Comparison of ENCODE assay signal across 8 cellular contexts in the genomic region with DNA sequence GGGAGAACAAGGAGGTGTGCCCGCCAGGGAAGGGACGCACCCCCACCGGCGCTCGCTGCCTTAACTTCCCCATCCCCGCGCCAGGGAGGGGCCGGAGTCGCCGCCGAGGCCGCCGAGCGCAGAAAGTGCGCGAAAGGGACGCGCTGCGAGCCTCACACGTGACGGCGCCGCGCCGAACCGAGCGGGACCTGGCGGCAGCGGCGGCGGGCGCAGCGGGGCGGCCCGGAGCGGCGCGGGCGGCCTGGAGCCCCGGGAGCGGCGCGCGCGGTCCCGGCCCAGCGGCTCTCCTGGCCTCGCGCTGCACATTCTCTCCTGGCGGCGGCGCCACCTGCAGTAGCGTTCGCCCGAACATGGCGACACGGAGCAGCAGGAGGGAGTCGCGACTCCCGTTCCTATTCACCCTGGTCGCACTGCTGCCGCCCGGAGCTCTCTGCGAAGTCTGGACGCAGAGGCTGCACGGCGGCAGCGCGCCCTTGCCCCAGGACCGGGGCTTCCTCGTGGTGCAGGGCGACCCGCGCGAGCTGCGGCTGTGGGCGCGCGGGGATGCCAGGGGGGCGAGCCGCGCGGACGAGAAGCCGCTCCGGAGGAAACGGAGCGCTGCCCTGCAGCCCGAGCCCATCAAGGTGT. TPM values are rescaled to one million over a fixed set of nuclear protein-coding genes. Genes with fewer than 3 reads are reported as not detected.
DNase-seq lines count a peak whose midpoint lies in the region; ATAC-seq and TF ChIP-seq lines count a peak whose summit lies in the region.

A gene with protein sequence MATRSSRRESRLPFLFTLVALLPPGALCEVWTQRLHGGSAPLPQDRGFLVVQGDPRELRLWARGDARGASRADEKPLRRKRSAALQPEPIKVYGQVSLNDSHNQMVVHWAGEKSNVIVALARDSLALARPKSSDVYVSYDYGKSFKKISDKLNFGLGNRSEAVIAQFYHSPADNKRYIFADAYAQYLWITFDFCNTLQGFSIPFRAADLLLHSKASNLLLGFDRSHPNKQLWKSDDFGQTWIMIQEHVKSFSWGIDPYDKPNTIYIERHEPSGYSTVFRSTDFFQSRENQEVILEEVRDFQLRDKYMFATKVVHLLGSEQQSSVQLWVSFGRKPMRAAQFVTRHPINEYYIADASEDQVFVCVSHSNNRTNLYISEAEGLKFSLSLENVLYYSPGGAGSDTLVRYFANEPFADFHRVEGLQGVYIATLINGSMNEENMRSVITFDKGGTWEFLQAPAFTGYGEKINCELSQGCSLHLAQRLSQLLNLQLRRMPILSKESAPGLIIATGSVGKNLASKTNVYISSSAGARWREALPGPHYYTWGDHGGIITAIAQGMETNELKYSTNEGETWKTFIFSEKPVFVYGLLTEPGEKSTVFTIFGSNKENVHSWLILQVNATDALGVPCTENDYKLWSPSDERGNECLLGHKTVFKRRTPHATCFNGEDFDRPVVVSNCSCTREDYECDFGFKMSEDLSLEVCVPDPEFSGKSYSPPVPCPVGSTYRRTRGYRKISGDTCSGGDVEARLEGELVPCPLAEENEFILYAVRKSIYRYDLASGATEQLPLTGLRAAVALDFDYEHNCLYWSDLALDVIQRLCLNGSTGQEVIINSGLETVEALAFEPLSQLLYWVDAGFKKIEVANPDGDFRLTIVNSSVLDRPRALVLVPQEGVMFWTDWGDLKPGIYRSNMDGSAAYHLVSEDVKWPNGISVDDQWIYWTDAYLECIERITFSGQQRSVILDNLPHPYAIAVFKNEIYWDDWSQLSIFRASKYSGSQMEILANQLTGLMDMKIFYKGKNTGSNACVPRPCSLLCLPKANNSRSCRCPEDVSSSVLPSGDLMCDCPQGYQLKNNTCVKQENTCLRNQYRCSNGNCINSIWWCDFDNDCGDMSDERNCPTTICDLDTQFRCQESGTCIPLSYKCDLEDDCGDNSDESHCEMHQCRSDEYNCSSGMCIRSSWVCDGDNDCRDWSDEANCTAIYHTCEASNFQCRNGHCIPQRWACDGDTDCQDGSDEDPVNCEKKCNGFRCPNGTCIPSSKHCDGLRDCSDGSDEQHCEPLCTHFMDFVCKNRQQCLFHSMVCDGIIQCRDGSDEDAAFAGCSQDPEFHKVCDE (N-terminal part only) (plus strand): TSS at position 333 of the 627 bp plus-strand sequence. CDS start 18 bp downstream, at position 351.

- intact Hi-C loops in HCT116 (cut with micrococcal nuclease) (loop anchor here (1.0 kb wide), 1 partner anchor 139 kb away; no protein-coding TSS in a partner anchor), left colon (cut with DNase I, micrococcal nuclease) (no loop called here)

- peak within 1 kb of the TSS; percentile 94 for H2AFZ ChIP-seq in HCT116 (ENCODE audit: low read depth, low read length, poor library complexity, severe bottlenecking)

- peak within 1 kb of the TSS; percentile 69 to 87 for H3K4me3 ChIP-seq in HCT116 (replicated peaks in 1 of 2; ENCODE audit: low read depth in 1 of 2, low read length in 2 of 2)
- H3K4me3 ChIP-seq in choroid plexus epithelial cell (ENCODE audit: low read depth, low read length), result peak within 1 kb of the TSS; percentile 54

- H3K9ac ChIP-seq in HCT116 (ENCODE audit: low read length), result peak within 1 kb of the TSS; percentile 64

- no peaks in the 10 kb centered on the region for H3K9me2 ChIP-seq in HCT116 (ENCODE audit: insufficient read depth)

- H3K4me2 ChIP-seq in HCT116 (ENCODE audit: low read length), result peak within 1 kb of the TSS; percentile 92

- peaks cover 8 to 16% of the 10 kb centered on the region in 2 experiments; a peak in 3 of 4 replicates for H3K4me1 ChIP-seq in HCT116 (ENCODE audit: control insufficient read depth in 1 of 2, insufficient read depth in 2 of 2, low read length in 2 of 2)

- TF ChIP-seq POLR2A in GM10847 (IDR thresholded peaks at IDR 0.05; ENCODE audit: extremely low read depth, insufficient read length) (peak; percentile 38), HCT116 (IDR thresholded peaks at IDR 0.05; ENCODE audit: borderline replicate concordance, extremely low read depth, insufficient read depth, insufficient read length) (peak; percentile 52)

- DNase-seq in HCT116 (ENCODE audit: low read depth, low spot score) (no peak), NCI-H1048 (lab: John Stamatoyannopoulos, UW) (peak; percentile 18), choroid plexus epithelial cell (ENCODE audit: low read depth) (peak; percentile 36), left colon (peak; percentile 63 to 88), MV-4-11 (lab: John Stamatoyannopoulos, UW) (no peak)
- DNase-seq in activated CD4-positive, CD25-positive, alpha-beta regulatory T cell treated with anti-CD3 and anti-CD28 coated beads, Interleukin-2, amount 50 U/mL, for 72 hours, result peak; percentile 67
- DNase-seq in stimulated activated CD4-positive, alpha-beta T cell treated with anti-CD3 and anti-CD28 coated beads, Interleukin-2, amount 100 ng/mL, for 24 hours, result peak; percentile 77 to 79

- H3K27me3 ChIP-seq in HCT116 (ENCODE audit: insufficient read depth, low read length), result no peaks in the 10 kb centered on the region

- no peaks in the 10 kb centered on the region for H4K20me1 ChIP-seq in HCT116 (ENCODE audit: insufficient read depth)

- POLR2A ChIA-PET in HCT116 (lab: Charles Lee), result interaction anchor here (0.6 to 1.1 kb wide), 2 partner anchors 15 kb away, joined by 3 to 4 read pairs; no protein-coding TSS in a partner anchor

- RAD21 ChIA-PET in HCT116 (lab: Charles Lee; ENCODE audit: low non-redundant PET in 1 of 2, low total read pairs in 2 of 2, uncharacterized antibody in 2 of 2, unreplicated experiment in 2 of 2), result no interaction called here

- TF ChIP-seq CTCF in HCT116 (IDR thresholded peaks at IDR 0.05 in 2 of 3, conservative IDR thresholded peaks at IDR 0.05 in 1 of 3; ENCODE audit: borderline replicate concordance in 1 of 3, insufficient read depth in 1 of 3, low read depth in 2 of 3, low read length in 2 of 3), result peak; percentile 43 to 65 (median 47); a peak in 5 of 6 replicates
- TF ChIP-seq CTCF in choroid plexus epithelial cell (conservative IDR thresholded peaks at IDR 0.05; ENCODE audit: low read depth, low read length), result peak; percentile 56

- no TSS peak for BruUV-seq in HCT116 (replicated peaks; lab: Mats Ljungman, UMichigan)

- H3K9me3 ChIP-seq in HCT116 (ENCODE audit: control insufficient read depth in 1 of 2, insufficient read depth in 1 of 2, low read depth in 1 of 2, low read length in 2 of 2), result no peaks in the 10 kb centered on the region

- CTCF ChIA-PET in HCT116 (lab: Charles Lee), result interaction anchor here (0.6 kb wide), 1 partner anchor 13 kb away, joined by 3 read pairs; no protein-coding TSS in a partner anchor

- peak within 1 kb of the TSS; percentile 68 for H3K27ac ChIP-seq in HCT116 (ENCODE audit: low read depth, low read length)

- H3K36me3 ChIP-seq in HCT116 (ENCODE audit: control insufficient read depth in 1 of 2, insufficient read depth in 2 of 2, low read length in 2 of 2), result no peaks in the 10 kb centered on the region

- H3K79me2 ChIP-seq in HCT116 (ENCODE audit: insufficient read depth, low read length), result no peaks in the 10 kb centered on the region

- peak; percentile 94 for ATAC-seq in HCT116
- peak; percentile 64 for ATAC-seq in left colon

- peak; percentile 66 for TF ChIP-seq RAD21 in HCT116 (IDR thresholded peaks at IDR 0.05; ENCODE audit: low read depth)

TF ChIP-seq in HCT116, 20 proteins besides CTCF, POLR2A, EP300 and RAD21 (continues in another document):
- TF ChIP-seq JUND (IDR thresholded peaks at IDR 0.05) (no peak), CBX3 (IDR thresholded peaks at IDR 0.05; ENCODE audit: low read depth) (0 out of 2 replicates have a peak, but pooled peaks have one; percentile 54), ZNF274 (IDR thresholded peaks at IDR 0.05; ENCODE audit: low read depth, low read length) (no peak), YY1 (IDR thresholded peaks at IDR 0.05; ENCODE audit: extremely low read depth, insufficient replicate concordance, low read depth, low read length) (peak; percentile 88), SIN3A (IDR thresholded peaks at IDR 0.05; ENCODE audit: low read depth) (no peak), EGR1 (IDR thresholded peaks at IDR 0.05; ENCODE audit: low read depth) (no peak), CEBPB (IDR thresholded peaks at IDR 0.05; ENCODE audit: low read depth) (no peak), SRF (IDR thresholded peaks at IDR 0.05; ENCODE audit: low read depth) (no peak), POLR2AphosphoS5 (IDR thresholded peaks at IDR 0.05; ENCODE audit: low read depth, low read length) (peak; percentile 66), ELF1 (IDR thresholded peaks at IDR 0.05; ENCODE audit: borderline replicate concordance, low read depth) (no peak), TCF7L2 (IDR thresholded peaks at IDR 0.05; ENCODE audit: borderline replicate concordance, extremely low read depth, insufficient read depth, insufficient read length) (no peak), EZH2 (IDR thresholded peaks at IDR 0.05) (no peak), FOSL1 (IDR thresholded peaks at IDR 0.05; ENCODE audit: low read depth) (no peak), EZH2phosphoT487 (IDR thresholded peaks at IDR 0.05; ENCODE audit: borderline replicate concordance) (no peak), ZFX (IDR thresholded peaks at IDR 0.05) (peak; percentile 51; the same call in 1 of the 2 replicates), SP1 (IDR thresholded peaks at IDR 0.05; ENCODE audit: low read depth) (no peak)
- TF ChIP-seq, protein P1, sequence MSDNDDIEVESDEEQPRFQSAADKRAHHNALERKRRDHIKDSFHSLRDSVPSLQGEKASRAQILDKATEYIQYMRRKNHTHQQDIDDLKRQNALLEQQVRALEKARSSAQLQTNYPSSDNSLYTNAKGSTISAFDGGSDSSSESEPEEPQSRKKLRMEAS (IDR thresholded peaks at IDR 0.05), result peak; percentile 4; the same call in 1 of the 2 replicates
- TF ChIP-seq, protein P2, sequence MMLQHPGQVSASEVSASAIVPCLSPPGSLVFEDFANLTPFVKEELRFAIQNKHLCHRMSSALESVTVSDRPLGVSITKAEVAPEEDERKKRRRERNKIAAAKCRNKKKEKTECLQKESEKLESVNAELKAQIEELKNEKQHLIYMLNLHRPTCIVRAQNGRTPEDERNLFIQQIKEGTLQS (IDR thresholded peaks at IDR 0.05), result no peak

RNA-seq across cellular contexts. Expression of the gene that starts here (rescaled TPM):
- total RNA-seq in HCT116 (2021; ENCODE audit: unreplicated experiment), result 17.4 TPM
- 9.2 and 9.5 TPM in 2 replicates for polyA plus RNA-seq in HCT116 (2012)
- 100 to 1,000 TPM; 130 to 132 TPM for total RNA-seq in left colon

Comparison
In these comparisons a context has a peak if more than half of its experiments do, and no peak if none do; other contexts are left out.
1. DNase-seq: peak in NCI-H1048 (single experiment), activated CD4-positive, CD25-positive, alpha-beta regulatory T cell treated with anti-CD3 and anti-CD28 coated beads, Interleukin-2, amount 50 U/mL, for 72 hours (single experiment), choroid plexus epithelial cell (single experiment), left colon (2 of 2) and stimulated activated CD4-positive, alpha-beta T cell treated with anti-CD3 and anti-CD28 coated beads, Interleukin-2, amount 100 ng/mL, for 24 hours (2 of 2); none in HCT116 (single experiment) and MV-4-11 (single experiment).